Comparison of ENCODE assay signal across 2 cellular contexts in the genomic region with DNA sequence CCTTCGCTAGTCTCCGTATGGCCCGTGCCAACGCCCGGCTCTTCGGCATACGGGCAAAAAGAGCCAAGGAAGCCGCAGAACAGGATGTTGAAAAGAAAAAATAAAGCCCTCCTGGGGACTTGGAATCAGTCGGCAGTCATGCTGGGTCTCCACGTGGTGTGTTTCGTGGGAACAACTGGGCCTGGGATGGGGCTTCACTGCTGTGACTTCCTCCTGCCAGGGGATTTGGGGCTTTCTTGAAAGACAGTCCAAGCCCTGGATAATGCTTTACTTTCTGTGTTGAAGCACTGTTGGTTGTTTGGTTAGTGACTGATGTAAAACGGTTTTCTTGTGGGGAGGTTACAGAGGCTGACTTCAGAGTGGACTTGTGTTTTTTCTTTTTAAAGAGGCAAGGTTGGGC.
TF ChIP-seq lines count a peak whose summit lies in the region.

No MANE protein-coding gene starts in this region.

TF ChIP-seq in SK-N-SH, 30 proteins besides CTCF, POLR2A, EP300 and RAD21 (continued from another document):
- TF ChIP-seq, protein P1, sequence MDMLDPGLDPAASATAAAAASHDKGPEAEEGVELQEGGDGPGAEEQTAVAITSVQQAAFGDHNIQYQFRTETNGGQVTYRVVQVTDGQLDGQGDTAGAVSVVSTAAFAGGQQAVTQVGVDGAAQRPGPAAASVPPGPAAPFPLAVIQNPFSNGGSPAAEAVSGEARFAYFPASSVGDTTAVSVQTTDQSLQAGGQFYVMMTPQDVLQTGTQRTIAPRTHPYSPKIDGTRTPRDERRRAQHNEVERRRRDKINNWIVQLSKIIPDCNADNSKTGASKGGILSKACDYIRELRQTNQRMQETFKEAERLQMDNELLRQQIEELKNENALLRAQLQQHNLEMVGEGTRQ (IDR thresholded peaks at IDR 0.05; ENCODE audit: borderline replicate concordance, low read depth, low read length), result no peak
- TF ChIP-seq, protein P2, sequence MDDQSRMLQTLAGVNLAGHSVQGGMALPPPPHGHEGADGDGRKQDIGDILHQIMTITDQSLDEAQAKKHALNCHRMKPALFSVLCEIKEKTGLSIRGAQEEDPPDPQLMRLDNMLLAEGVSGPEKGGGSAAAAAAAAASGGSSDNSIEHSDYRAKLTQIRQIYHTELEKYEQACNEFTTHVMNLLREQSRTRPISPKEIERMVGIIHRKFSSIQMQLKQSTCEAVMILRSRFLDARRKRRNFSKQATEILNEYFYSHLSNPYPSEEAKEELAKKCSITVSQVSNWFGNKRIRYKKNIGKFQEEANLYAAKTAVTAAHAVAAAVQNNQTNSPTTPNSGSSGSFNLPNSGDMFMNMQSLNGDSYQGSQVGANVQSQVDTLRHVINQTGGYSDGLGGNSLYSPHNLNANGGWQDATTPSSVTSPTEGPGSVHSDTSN (IDR thresholded peaks at IDR 0.05), result no peak
- TF ChIP-seq SMC3 (IDR thresholded peaks at IDR 0.05; ENCODE audit: low read depth, low read length), result no peak
- no peak for TF ChIP-seq GABPA (IDR thresholded peaks at IDR 0.05; ENCODE audit: low read depth)
- TF ChIP-seq SIN3A (IDR thresholded peaks at IDR 0.05; ENCODE audit: borderline replicate concordance, low read depth, low read length), result no peak
- TF ChIP-seq TEAD4 (IDR thresholded peaks at IDR 0.05; ENCODE audit: borderline replicate concordance, insufficient read depth), result no peak
- no peak for TF ChIP-seq TAF1 (IDR thresholded peaks at IDR 0.05; ENCODE audit: borderline replicate concordance, low read depth, low read length)
- TF ChIP-seq RCOR1 (IDR thresholded peaks at IDR 0.05; ENCODE audit: low read length), result no peak
- TF ChIP-seq, protein P3, sequence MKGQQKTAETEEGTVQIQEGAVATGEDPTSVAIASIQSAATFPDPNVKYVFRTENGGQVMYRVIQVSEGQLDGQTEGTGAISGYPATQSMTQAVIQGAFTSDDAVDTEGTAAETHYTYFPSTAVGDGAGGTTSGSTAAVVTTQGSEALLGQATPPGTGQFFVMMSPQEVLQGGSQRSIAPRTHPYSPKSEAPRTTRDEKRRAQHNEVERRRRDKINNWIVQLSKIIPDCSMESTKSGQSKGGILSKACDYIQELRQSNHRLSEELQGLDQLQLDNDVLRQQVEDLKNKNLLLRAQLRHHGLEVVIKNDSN (IDR thresholded peaks at IDR 0.05; ENCODE audit: borderline replicate concordance, low read depth), result no peak
- no peak for TF ChIP-seq EZH2phosphoT487 (IDR thresholded peaks at IDR 0.05; ENCODE audit: borderline replicate concordance, low read depth)
TF ChIP-seq in SK-N-SH: peak in this region for 0.

TF ChIP-seq in SK-N-SH treated with all-trans-retinoic acid at 6 μM for 48 hours, 23 proteins besides CTCF, POLR2A, EP300 and RAD21 (continued from another document):
- TF ChIP-seq, protein P4, sequence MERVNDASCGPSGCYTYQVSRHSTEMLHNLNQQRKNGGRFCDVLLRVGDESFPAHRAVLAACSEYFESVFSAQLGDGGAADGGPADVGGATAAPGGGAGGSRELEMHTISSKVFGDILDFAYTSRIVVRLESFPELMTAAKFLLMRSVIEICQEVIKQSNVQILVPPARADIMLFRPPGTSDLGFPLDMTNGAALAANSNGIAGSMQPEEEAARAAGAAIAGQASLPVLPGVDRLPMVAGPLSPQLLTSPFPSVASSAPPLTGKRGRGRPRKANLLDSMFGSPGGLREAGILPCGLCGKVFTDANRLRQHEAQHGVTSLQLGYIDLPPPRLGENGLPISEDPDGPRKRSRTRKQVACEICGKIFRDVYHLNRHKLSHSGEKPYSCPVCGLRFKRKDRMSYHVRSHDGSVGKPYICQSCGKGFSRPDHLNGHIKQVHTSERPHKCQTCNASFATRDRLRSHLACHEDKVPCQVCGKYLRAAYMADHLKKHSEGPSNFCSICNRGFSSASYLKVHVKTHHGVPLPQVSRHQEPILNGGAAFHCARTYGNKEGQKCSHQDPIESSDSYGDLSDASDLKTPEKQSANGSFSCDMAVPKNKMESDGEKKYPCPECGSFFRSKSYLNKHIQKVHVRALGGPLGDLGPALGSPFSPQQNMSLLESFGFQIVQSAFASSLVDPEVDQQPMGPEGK (CRISPR knock-in tag; IDR thresholded peaks at IDR 0.05; ENCODE audit: borderline replicate concordance), result no peak
- no peak for TF ChIP-seq OSR1 (CRISPR knock-in tag; IDR thresholded peaks at IDR 0.05)
- no peak for TF ChIP-seq ZFP3 (CRISPR knock-in tag; IDR thresholded peaks at IDR 0.05)
